In the genomic region with DNA sequence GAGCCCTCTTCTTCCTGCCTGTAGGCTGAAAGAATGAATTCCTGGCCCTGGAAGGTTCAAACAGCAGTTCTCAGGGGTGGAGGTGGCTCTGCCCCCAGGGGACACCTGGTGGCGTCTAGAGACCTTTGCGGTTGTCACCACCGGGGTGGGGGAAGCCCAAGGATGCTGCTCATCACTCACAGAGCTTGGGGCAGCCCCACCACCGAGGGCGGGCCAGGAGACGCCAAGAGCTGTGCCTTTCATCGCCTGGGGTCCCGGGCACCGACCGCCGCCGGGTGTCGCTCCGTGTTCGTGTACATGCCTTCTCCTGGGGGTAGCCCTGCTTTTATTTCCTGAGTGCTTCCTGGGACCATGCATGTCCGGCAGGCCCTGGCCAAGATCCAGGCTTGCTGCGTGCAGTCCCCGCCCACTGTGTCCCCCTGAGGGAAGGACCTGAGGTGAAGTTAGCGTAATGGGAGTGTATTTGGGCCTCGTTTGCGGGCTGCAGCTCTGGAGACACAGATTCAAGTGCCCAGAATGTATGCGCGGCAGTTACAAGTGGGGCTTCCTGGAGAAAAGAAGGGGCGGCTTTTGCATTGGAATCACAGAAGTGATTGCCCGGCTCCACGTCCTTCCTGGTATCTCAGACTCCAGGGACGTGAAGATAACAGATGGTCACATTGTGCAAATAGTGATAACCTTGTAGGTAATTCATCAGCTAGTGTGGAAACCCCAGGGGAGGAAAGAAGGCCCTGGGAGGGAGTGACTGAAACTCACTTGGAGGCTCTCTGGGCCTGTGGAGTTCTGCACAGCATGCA, we compare ENCODE assay signal across 1 cellular context.
TF ChIP-seq lines count a peak whose summit lies in the region.

No MANE protein-coding gene starts in this region.

TF ChIP-seq in IMR-90, 13 proteins besides CTCF, POLR2A, EP300 and RAD21 (continued from another document):
- TF ChIP-seq MXI1 (IDR thresholded peaks at IDR 0.05; ENCODE audit: borderline replicate concordance, low read depth, low read length) = no peak
- no peak for TF ChIP-seq MAZ (IDR thresholded peaks at IDR 0.05; ENCODE audit: borderline replicate concordance, low read depth, low read length)
